ENCODE assay signal across 1 cellular context in the genomic region with DNA sequence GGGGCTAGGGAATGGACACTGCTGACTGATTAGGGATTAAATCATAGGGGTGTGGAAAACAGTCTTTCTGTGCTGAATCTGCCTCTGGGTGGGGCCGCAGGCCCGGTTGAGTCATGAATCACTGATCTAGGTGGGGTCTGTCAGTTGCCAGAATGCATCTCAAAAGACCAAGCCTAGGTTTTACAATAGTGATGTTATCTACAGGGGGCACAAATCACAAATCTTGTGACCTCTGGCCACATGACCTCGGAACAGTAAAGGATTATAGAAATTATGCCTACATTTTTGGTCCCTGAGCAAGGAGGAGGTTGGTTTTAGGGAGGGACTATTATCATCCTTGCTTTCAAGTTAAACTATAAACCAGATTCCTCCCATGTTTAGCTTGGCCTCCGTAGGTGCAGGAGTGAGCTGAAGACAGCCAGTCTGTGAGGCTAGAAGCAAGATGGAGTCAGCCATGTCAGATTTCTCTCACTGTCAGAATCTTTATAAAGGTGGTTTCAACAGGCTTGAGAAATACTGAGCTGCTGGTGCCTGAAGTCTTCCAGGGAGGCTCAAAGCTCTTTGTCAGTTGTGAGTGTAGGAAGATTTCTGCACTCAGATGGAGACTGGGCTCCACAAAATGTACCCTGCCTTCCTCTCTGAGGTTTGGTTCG.
TF ChIP-seq lines count a peak whose summit lies in the region.

No MANE protein-coding gene starts in this region.

TF ChIP-seq in HEK293, 187 proteins besides CTCF, POLR2A, EP300 and RAD21:
- TF ChIP-seq GLIS1 (tag by site-specific recombination; IDR thresholded peaks at IDR 0.05) (peak; percentile 75), ZNF426 (tag by site-specific recombination; IDR thresholded peaks at IDR 0.05) (no peak), ZNF274 (IDR thresholded peaks at IDR 0.05; ENCODE audit: low read length) (no peak), ZNF274 (tag by site-specific recombination; IDR thresholded peaks at IDR 0.05; ENCODE audit: borderline replicate concordance) (no peak), KLF1 (tag by site-specific recombination; IDR thresholded peaks at IDR 0.05) (0 out of 2 replicates have a peak, but pooled peaks have one; percentile 52), ZNF785 (tag by site-specific recombination; IDR thresholded peaks at IDR 0.05) (no peak), REPIN1 (tag by site-specific recombination; IDR thresholded peaks at IDR 0.05; ENCODE audit: low read depth) (no peak)
- TF ChIP-seq, protein P1, sequence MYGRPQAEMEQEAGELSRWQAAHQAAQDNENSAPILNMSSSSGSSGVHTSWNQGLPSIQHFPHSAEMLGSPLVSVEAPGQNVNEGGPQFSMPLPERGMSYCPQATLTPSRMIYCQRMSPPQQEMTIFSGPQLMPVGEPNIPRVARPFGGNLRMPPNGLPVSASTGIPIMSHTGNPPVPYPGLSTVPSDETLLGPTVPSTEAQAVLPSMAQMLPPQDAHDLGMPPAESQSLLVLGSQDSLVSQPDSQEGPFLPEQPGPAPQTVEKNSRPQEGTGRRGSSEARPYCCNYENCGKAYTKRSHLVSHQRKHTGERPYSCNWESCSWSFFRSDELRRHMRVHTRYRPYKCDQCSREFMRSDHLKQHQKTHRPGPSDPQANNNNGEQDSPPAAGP (tag by site-specific recombination; IDR thresholded peaks at IDR 0.05), result 0 out of 2 replicates have a peak, but pooled peaks have one; percentile 41
- TF ChIP-seq, protein P2, sequence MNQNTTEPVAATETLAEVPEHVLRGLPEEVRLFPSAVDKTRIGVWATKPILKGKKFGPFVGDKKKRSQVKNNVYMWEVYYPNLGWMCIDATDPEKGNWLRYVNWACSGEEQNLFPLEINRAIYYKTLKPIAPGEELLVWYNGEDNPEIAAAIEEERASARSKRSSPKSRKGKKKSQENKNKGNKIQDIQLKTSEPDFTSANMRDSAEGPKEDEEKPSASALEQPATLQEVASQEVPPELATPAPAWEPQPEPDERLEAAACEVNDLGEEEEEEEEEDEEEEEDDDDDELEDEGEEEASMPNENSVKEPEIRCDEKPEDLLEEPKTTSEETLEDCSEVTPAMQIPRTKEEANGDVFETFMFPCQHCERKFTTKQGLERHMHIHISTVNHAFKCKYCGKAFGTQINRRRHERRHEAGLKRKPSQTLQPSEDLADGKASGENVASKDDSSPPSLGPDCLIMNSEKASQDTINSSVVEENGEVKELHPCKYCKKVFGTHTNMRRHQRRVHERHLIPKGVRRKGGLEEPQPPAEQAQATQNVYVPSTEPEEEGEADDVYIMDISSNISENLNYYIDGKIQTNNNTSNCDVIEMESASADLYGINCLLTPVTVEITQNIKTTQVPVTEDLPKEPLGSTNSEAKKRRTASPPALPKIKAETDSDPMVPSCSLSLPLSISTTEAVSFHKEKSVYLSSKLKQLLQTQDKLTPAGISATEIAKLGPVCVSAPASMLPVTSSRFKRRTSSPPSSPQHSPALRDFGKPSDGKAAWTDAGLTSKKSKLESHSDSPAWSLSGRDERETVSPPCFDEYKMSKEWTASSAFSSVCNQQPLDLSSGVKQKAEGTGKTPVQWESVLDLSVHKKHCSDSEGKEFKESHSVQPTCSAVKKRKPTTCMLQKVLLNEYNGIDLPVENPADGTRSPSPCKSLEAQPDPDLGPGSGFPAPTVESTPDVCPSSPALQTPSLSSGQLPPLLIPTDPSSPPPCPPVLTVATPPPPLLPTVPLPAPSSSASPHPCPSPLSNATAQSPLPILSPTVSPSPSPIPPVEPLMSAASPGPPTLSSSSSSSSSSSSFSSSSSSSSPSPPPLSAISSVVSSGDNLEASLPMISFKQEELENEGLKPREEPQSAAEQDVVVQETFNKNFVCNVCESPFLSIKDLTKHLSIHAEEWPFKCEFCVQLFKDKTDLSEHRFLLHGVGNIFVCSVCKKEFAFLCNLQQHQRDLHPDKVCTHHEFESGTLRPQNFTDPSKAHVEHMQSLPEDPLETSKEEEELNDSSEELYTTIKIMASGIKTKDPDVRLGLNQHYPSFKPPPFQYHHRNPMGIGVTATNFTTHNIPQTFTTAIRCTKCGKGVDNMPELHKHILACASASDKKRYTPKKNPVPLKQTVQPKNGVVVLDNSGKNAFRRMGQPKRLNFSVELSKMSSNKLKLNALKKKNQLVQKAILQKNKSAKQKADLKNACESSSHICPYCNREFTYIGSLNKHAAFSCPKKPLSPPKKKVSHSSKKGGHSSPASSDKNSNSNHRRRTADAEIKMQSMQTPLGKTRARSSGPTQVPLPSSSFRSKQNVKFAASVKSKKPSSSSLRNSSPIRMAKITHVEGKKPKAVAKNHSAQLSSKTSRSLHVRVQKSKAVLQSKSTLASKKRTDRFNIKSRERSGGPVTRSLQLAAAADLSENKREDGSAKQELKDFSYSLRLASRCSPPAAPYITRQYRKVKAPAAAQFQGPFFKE (tag by site-specific recombination; IDR thresholded peaks at IDR 0.05; ENCODE audit: borderline replicate concordance), result no peak
